Comparison of ENCODE assay signal across 8 cellular contexts in genomic region chr2:208466133-208466919, GRCh38. TPM values are rescaled to one million over a fixed set of nuclear protein-coding genes. Genes with fewer than 3 reads are reported as not detected.
DNase-seq lines count a peak whose midpoint lies in the region; ATAC-seq and TF ChIP-seq lines count a peak whose summit lies in the region.

No MANE protein-coding gene starts in this region.

- ATAC-seq in GM18517 (IDR thresholded peaks at IDR 0.05; ENCODE audit: unreplicated experiment) = peak; percentile 78
- ATAC-seq in HG02884 (IDR thresholded peaks at IDR 0.05; ENCODE audit: unreplicated experiment) = peak; percentile 86
- ATAC-seq in stimulated activated naive CD8-positive, alpha-beta T cell treated with anti-CD3 and anti-CD28 coated beads, Interleukin-15, Interleukin-2, amounts not matched to agents 100 U/mL and 50 U/mL, for 24 hours = no peak

- no peaks in the 10 kb centered on the region for H3K27me3 Mint-ChIP-seq in glutamatergic neuron (ENCODE audit: unreplicated experiment)

- TF ChIP-seq CTCF in BJ (IDR thresholded peaks at IDR 0.05; ENCODE audit: insufficient read depth, low read depth, low read length) (peak; percentile 50), glutamatergic neuron (IDR thresholded peaks at IDR 0.05; ENCODE audit: partially characterized antibody, unreplicated experiment) (peak; percentile 71)

- H3K4me3 ChIP-seq in BJ (ENCODE audit: low read depth, low read length) = no peak overlapping the region

- in situ Hi-C loops in SK-MEL-5 (cut with HindIII; ENCODE audit: low pct_unique_long_range_greater_than_20kb, low sequenced_read_pairs) = no loop called here

- DNase-seq in BJ (ENCODE audit: low read depth) (no peak), NCI-H1417 (lab: John Stamatoyannopoulos, UW) (peak; percentile 47 to 86 (median 57)), SK-MEL-5 (ENCODE audit: low read depth, low spot score) (peak; percentile 75), glutamatergic neuron (peak; percentile 41), middle frontal gyrus (ENCODE audit: extremely low spot score, low spot score) (no peak)
- peak; percentile 7 for DNase-seq in stimulated activated naive CD8-positive, alpha-beta T cell treated with anti-CD3 and anti-CD28 coated beads, Interleukin-15, Interleukin-2, amounts not matched to agents 100 U/mL and 50 U/mL, for 24 hours

- CTCF ChIA-PET in BJ (lab: Yijun Ruan, JAX) = no interaction called here

- no peaks in the 10 kb centered on the region for H3K27me3 ChIP-seq in BJ (ENCODE audit: control insufficient read depth, insufficient read depth, low read length)

- no peak overlapping the region for H3K27ac Mint-ChIP-seq in glutamatergic neuron (ENCODE audit: unreplicated experiment)

- no peaks in the 10 kb centered on the region for H3K4me1 Mint-ChIP-seq in glutamatergic neuron (ENCODE audit: low read depth, unreplicated experiment)

- H3K4me3 Mint-ChIP-seq in glutamatergic neuron (ENCODE audit: unreplicated experiment) = no peak overlapping the region

- POLR2A ChIA-PET in BJ (lab: Charles Lee) = no interaction called here

- no peaks in the 10 kb centered on the region for H3K36me3 ChIP-seq in BJ (ENCODE audit: control insufficient read depth, insufficient read depth, low read length)

- no peaks in the 10 kb centered on the region for H3K9me3 Mint-ChIP-seq in glutamatergic neuron (ENCODE audit: unreplicated experiment)

- peaks cover 11% of the 10 kb centered on the region for H3K36me3 Mint-ChIP-seq in glutamatergic neuron (ENCODE audit: unreplicated experiment)

RNA-seq across cellular contexts. Expression of gene PTH2R, which starts 59.7 kb away (rescaled TPM):
- not detected in 2 replicates for polyA plus RNA-seq in BJ (2011; rRNA removed)
- polyA minus RNA-seq in BJ (2011; rRNA and poly(A)+ RNA removed) = not detected in 2 replicates
- total RNA-seq in SK-MEL-5 (2014; rRNA removed; shearing (Covaris generic)) = 0.13 TPM in 1 of 2 replicates, not detected in the other
- polyA plus RNA-seq in SK-MEL-5 (2015; cell fraction: cytosol; rRNA removed) = not detected in 2 replicates
- polyA plus RNA-seq in SK-MEL-5 (2015; cell fraction: nucleus; rRNA removed) = 0.54 TPM in 1 of 2 replicates, not detected in the other
- total RNA-seq in glutamatergic neuron (ENCODE audit: unreplicated experiment) = not detected

Comparison
In these comparisons a context has a peak if more than half of its experiments do, and no peak if none do; other contexts are left out.
1. DNase-seq: peak in NCI-H1417 (3 of 3), SK-MEL-5 (single experiment), glutamatergic neuron (single experiment) and stimulated activated naive CD8-positive, alpha-beta T cell treated with anti-CD3 and anti-CD28 coated beads, Interleukin-15, Interleukin-2, amounts not matched to agents 100 U/mL and 50 U/mL, for 24 hours (single experiment); none in BJ (single experiment) and middle frontal gyrus (single experiment).